Comparison of ENCODE assay signal across 1 cellular context in the genomic region with DNA sequence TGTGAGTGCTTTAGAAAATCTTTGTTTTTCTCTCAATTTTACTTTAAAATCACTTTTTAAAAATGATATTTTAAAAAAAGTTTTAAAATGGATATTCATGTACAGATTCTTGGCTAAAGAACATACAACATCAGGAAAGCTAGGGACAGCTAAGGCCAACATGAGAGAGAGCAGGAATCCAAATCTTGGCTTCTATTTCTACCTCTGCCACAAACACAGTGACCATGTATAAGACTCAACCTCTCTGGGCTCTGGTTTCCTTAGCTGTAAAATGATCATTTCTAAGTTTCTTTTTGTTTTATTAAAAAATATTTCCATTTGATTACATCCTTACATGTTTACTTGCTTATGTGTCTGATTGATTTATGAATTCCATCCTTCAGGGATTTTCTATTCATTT.
TF ChIP-seq lines count a peak whose summit lies in the region.

No MANE protein-coding gene starts in this region.

TF ChIP-seq in SK-N-SH treated with all-trans-retinoic acid at 6 μM for 48 hours, 23 proteins besides CTCF, POLR2A, EP300 and RAD21 (continued from another document):
- no peak for TF ChIP-seq TCF4 (CRISPR knock-in tag; IDR thresholded peaks at IDR 0.05; ENCODE audit: borderline replicate concordance)
- no peak for TF ChIP-seq ZFP3 (CRISPR knock-in tag; IDR thresholded peaks at IDR 0.05)
- TF ChIP-seq, protein P1, sequence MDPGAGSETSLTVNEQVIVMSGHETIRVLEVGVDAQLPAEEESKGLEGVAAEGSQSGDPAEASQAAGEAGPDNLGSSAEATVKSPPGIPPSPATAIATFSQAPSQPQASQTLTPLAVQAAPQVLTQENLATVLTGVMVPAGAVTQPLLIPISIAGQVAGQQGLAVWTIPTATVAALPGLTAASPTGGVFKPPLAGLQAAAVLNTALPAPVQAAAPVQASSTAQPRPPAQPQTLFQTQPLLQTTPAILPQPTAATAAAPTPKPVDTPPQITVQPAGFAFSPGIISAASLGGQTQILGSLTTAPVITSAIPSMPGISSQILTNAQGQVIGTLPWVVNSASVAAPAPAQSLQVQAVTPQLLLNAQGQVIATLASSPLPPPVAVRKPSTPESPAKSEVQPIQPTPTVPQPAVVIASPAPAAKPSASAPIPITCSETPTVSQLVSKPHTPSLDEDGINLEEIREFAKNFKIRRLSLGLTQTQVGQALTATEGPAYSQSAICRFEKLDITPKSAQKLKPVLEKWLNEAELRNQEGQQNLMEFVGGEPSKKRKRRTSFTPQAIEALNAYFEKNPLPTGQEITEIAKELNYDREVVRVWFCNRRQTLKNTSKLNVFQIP (CRISPR knock-in tag; IDR thresholded peaks at IDR 0.05; ENCODE audit: borderline replicate concordance, low read depth), result no peak
- no peak for TF ChIP-seq ISL1 (CRISPR knock-in tag; IDR thresholded peaks at IDR 0.05)
